In the genomic region with DNA sequence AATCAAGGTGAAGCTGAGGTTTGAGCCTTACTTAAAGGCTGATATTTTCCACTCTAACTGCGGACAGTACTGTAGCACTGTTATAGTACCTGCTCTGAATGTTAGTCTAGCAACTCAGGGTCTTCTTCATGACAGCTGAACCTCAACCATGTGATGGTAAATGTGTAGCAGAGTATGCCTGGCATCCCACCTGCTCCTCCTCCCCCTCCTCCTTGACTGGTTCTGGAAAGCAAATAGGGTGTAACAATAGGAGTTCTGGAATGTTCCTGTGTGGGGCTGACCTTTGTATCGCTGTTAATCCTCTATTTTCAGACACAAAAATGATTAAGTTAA, we compare ENCODE assay signal across 1 cellular context.
TF ChIP-seq lines count a peak whose summit lies in the region.

No MANE protein-coding gene starts in this region.

TF ChIP-seq in IMR-90, 13 proteins besides CTCF, POLR2A, EP300 and RAD21:
- TF ChIP-seq NFE2L2 (IDR thresholded peaks at IDR 0.05; ENCODE audit: low read depth, low read length) (no peak), RFX5 (IDR thresholded peaks at IDR 0.05; ENCODE audit: low read depth, low read length) (no peak), FOS (IDR thresholded peaks at IDR 0.05; ENCODE audit: low read depth, low read length) (no peak), BHLHE40 (IDR thresholded peaks at IDR 0.05; ENCODE audit: low read depth, low read length) (no peak), MAFK (IDR thresholded peaks at IDR 0.05; ENCODE audit: low read depth, low read length) (no peak), MAZ (IDR thresholded peaks at IDR 0.05; ENCODE audit: borderline replicate concordance, low read depth, low read length) (no peak), CHD1 (IDR thresholded peaks at IDR 0.05; ENCODE audit: low read depth, low read length) (no peak), CEBPB (IDR thresholded peaks at IDR 0.05; ENCODE audit: low read depth, low read length) (no peak), RCOR1 (IDR thresholded peaks at IDR 0.05; ENCODE audit: insufficient replicate concordance, low read length) (no peak), SMC3 (IDR thresholded peaks at IDR 0.05; ENCODE audit: low read depth, low read length) (no peak), MXI1 (IDR thresholded peaks at IDR 0.05; ENCODE audit: borderline replicate concordance, low read depth, low read length) (no peak)
- TF ChIP-seq, protein P1, sequence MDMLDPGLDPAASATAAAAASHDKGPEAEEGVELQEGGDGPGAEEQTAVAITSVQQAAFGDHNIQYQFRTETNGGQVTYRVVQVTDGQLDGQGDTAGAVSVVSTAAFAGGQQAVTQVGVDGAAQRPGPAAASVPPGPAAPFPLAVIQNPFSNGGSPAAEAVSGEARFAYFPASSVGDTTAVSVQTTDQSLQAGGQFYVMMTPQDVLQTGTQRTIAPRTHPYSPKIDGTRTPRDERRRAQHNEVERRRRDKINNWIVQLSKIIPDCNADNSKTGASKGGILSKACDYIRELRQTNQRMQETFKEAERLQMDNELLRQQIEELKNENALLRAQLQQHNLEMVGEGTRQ (IDR thresholded peaks at IDR 0.05; ENCODE audit: low read depth, low read length): no peak
- TF ChIP-seq, protein P2, sequence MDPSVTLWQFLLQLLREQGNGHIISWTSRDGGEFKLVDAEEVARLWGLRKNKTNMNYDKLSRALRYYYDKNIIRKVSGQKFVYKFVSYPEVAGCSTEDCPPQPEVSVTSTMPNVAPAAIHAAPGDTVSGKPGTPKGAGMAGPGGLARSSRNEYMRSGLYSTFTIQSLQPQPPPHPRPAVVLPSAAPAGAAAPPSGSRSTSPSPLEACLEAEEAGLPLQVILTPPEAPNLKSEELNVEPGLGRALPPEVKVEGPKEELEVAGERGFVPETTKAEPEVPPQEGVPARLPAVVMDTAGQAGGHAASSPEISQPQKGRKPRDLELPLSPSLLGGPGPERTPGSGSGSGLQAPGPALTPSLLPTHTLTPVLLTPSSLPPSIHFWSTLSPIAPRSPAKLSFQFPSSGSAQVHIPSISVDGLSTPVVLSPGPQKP (IDR thresholded peaks at IDR 0.05; ENCODE audit: borderline replicate concordance, low read depth, low read length): no peak
TF ChIP-seq in IMR-90: peak in this region for 0.
